Comparison of ENCODE assay signal across 13 cellular contexts in genomic region chr2:5368263-5368662, GRCh38.
DNase-seq lines count a peak whose midpoint lies in the region; ATAC-seq and TF ChIP-seq lines count a peak whose summit lies in the region.
"Had no signal": no experiment of that assay in that cellular context is flagged by ENCODE, and none has a peak within 500 bp of the region (broad histone marks: within the 10 kb centered on the region; RNA-seq: fewer than 3 reads in every experiment).

No MANE protein-coding gene starts in this region.

- H3K9me3 ChIP-seq in T-helper 17 cell (ENCODE audit: control insufficient read depth, low read length, poor library complexity, severe bottlenecking), result no peaks in the 10 kb centered on the region
- H3K9me3 ChIP-seq: SJSA1 had no signal

- peaks cover 5% of the 10 kb centered on the region for H3K4me1 Mint-ChIP-seq in MCF 10A (ENCODE audit: insufficient read depth, unreplicated experiment)
- no peaks in the 10 kb centered on the region for H3K4me1 Mint-ChIP-seq in T-helper 17 cell

- no peak for TF ChIP-seq CTCF in MCF 10A (IDR thresholded peaks at IDR 0.05; ENCODE audit: unreplicated experiment)

- peak; percentile 7 to 30 for DNase-seq in T47D (ENCODE audit: low read depth in 1 of 2, low spot score in 1 of 2)
- DNase-seq in MCF 10A (ENCODE audit: unreplicated experiment), result no peak
- DNase-seq in NCI-H69 (lab: John Stamatoyannopoulos, UW), result peak; percentile 8
- DNase-seq in left kidney (ENCODE audit: low read depth, low spot score), result peak; percentile 32
- DNase-seq in T-helper 17 cell, result no peak
- no peak for DNase-seq in AML-193 (lab: John Stamatoyannopoulos, UW)
- DNase-seq in globus pallidus (ENCODE audit: low spot score), result no peak
- DNase-seq: CD8-positive, alpha-beta T cell; DMS 273 treated with DMSO at 0.1 percent for 48 hours; Karpas-422; NCI-H1694; SW 1271 had no signal

- no peak for ATAC-seq in T-helper 17 cell
- ATAC-seq: CD8-positive, alpha-beta T cell had no signal

- POLR2A ChIA-PET in MCF 10A (lab: Yijun Ruan, JAX), result no interaction called here

- CTCF ChIA-PET in MCF 10A (lab: Yijun Ruan, JAX), result interaction anchor here (1.1 kb wide), 1 partner anchor 374 kb away, joined by 3 read pairs; no protein-coding TSS in a partner anchor

- intact Hi-C loops in MCF 10A (cut with micrococcal nuclease), result no loop called here

- no peaks in the 10 kb centered on the region for H3K9me3 Mint-ChIP-seq in MCF 10A (ENCODE audit: unreplicated experiment)
- H3K9me3 Mint-ChIP-seq: CD8-positive, alpha-beta T cell had no signal

- H3K27me3 Mint-ChIP-seq in MCF 10A (ENCODE audit: insufficient read depth, unreplicated experiment) (no peaks in the 10 kb centered on the region), T-helper 17 cell (no peaks in the 10 kb centered on the region)

- H3K36me3 Mint-ChIP-seq in MCF 10A (ENCODE audit: insufficient read depth, unreplicated experiment) (no peaks in the 10 kb centered on the region), T-helper 17 cell (ENCODE audit: low read depth) (no peaks in the 10 kb centered on the region)
- H3K36me3 Mint-ChIP-seq: CD8-positive, alpha-beta T cell had no signal

- H3K4me3 Mint-ChIP-seq in MCF 10A (ENCODE audit: unreplicated experiment) (no peak overlapping the region), T-helper 17 cell (no peak overlapping the region)
- H3K4me3 Mint-ChIP-seq: CD8-positive, alpha-beta T cell had no signal

- in situ Hi-C loops in T47D (cut with HindIII; ENCODE audit: low pct_unique_long_range_greater_than_20kb, low sequenced_read_pairs), result no loop called here

- BruUV-seq in MCF 10A (replicated peaks; lab: Mats Ljungman, UMichigan), result no TSS peak

- H3K27ac Mint-ChIP-seq in MCF 10A (ENCODE audit: low read depth, unreplicated experiment) (no peak overlapping the region), T-helper 17 cell (no peak overlapping the region)
- H3K27ac Mint-ChIP-seq: CD8-positive, alpha-beta T cell had no signal

Comparison
In these comparisons a context has a peak if more than half of its experiments do, and no peak if none do; other contexts are left out.
1. DNase-seq: peak in T47D (2 of 2), NCI-H69 (single experiment) and left kidney (single experiment); none in MCF 10A (single experiment), T-helper 17 cell (0 of 3), AML-193 (0 of 2) and globus pallidus (single experiment).